Comparison of ENCODE assay signal across 19 cellular contexts in genomic region chr11:6328321-6328720, GRCh38.
"Had no signal": no experiment of that assay in that cellular context is flagged by ENCODE, and none has a peak within 500 bp of the region (broad histone marks: within the 10 kb centered on the region; RNA-seq: fewer than 3 reads in every experiment).

No MANE protein-coding gene starts in this region.

- H3K27ac ChIP-seq: breast epithelium, epithelial cell of prostate had no signal

- H3K27ac Mint-ChIP-seq: activated CD4-positive, alpha-beta T cell treated with anti-CD3 and anti-CD28 coated beads, Interleukin-2, amount 10 ng/mL, durations not matched to agents 7 days and 5 days; activated naive CD8-positive, alpha-beta T cell treated with anti-CD3 and anti-CD28 coated beads for 36 hours; activated T-helper 1 cell treated with anti-CD3 and anti-CD28 coated beads, Interleukin-12 subunit alpha, Interleukin-12 subunit beta, Interleukin-2, Interleukin-4 antibody, amounts not matched to agents 30 ng/mL and 10 ng/mL and 1 ng/mL, durations not matched to agents 14 hours and 24 hours and 36 hours; dendritic cell treated with granulocyte-macrophage colony-stimulating factor and Interleukin-4, amounts not matched to agents 40 ng/mL and 50 ng/mL, for 4 days; effector memory CD8-positive, alpha-beta T cell; natural killer cell treated with Interleukin-12 subunit alpha and Interleukin-12 subunit beta and Interleukin-15 and Interleukin-18, amount 100 ng/mL, for 72 hours had no signal

- ATAC-seq: effector memory CD8-positive, alpha-beta T cell; stimulated activated naive CD8-positive, alpha-beta T cell treated with anti-CD3 and anti-CD28 coated beads, Interleukin-15, Interleukin-2, amounts not matched to agents 100 U/mL and 50 U/mL, for 24 hours had no signal

- H3K4me3 Mint-ChIP-seq: activated CD4-positive, alpha-beta T cell treated with anti-CD3 and anti-CD28 coated beads, Interleukin-2, amount 10 ng/mL, durations not matched to agents 7 days and 5 days; activated naive CD8-positive, alpha-beta T cell treated with anti-CD3 and anti-CD28 coated beads for 36 hours; activated T-helper 1 cell treated with anti-CD3 and anti-CD28 coated beads, Interleukin-12 subunit alpha, Interleukin-12 subunit beta, Interleukin-2, Interleukin-4 antibody, amounts not matched to agents 30 ng/mL and 10 ng/mL and 1 ng/mL, durations not matched to agents 14 hours and 24 hours and 36 hours; dendritic cell treated with granulocyte-macrophage colony-stimulating factor and Interleukin-4, amounts not matched to agents 40 ng/mL and 50 ng/mL, for 4 days; effector memory CD8-positive, alpha-beta T cell; natural killer cell treated with Interleukin-12 subunit alpha and Interleukin-12 subunit beta and Interleukin-15 and Interleukin-18, amount 100 ng/mL, for 72 hours had no signal

- H3K9me3 ChIP-seq: breast epithelium had no signal

- DNase-seq: activated CD4-positive, alpha-beta T cell treated with anti-CD3 and anti-CD28 coated beads, Interleukin-2, amount 10 ng/mL, durations not matched to agents 7 days and 5 days; activated CD4-positive, CD25-positive, alpha-beta regulatory T cell; activated naive CD8-positive, alpha-beta T cell treated with anti-CD3 and anti-CD28 coated beads for 36 hours; cerebellar nuclear complex; effector memory CD8-positive, alpha-beta T cell; hippocampal formation; mesendoderm; posterior cingulate gyrus; stimulated activated CD4-positive, alpha-beta T cell treated with anti-CD3 and anti-CD28 coated beads, Interleukin-4, amount 100 ng/mL, for 24 hours; stimulated activated CD8-positive, alpha-beta memory T cell treated with anti-CD3 and anti-CD28 coated beads, Interleukin-4, amount 100 ng/mL, for 48 hours; stimulated activated naive CD8-positive, alpha-beta T cell treated with anti-CD3 and anti-CD28 coated beads, Interleukin-15, Interleukin-2, amounts not matched to agents 100 U/mL and 50 U/mL, for 24 hours; T-helper 2 cell; trophoblast cell had no signal

- H3K9me3 Mint-ChIP-seq: activated CD4-positive, alpha-beta T cell treated with anti-CD3 and anti-CD28 coated beads, Interleukin-2, amount 10 ng/mL, durations not matched to agents 7 days and 5 days; activated naive CD8-positive, alpha-beta T cell treated with anti-CD3 and anti-CD28 coated beads for 36 hours; activated T-helper 1 cell treated with anti-CD3 and anti-CD28 coated beads, Interleukin-12 subunit alpha, Interleukin-12 subunit beta, Interleukin-2, Interleukin-4 antibody, amounts not matched to agents 30 ng/mL and 10 ng/mL and 1 ng/mL, durations not matched to agents 14 hours and 24 hours and 36 hours; dendritic cell treated with granulocyte-macrophage colony-stimulating factor and Interleukin-4, amounts not matched to agents 40 ng/mL and 50 ng/mL, for 4 days; effector memory CD8-positive, alpha-beta T cell; natural killer cell treated with Interleukin-12 subunit alpha and Interleukin-12 subunit beta and Interleukin-15 and Interleukin-18, amount 100 ng/mL, for 72 hours had no signal

- H3K36me3 ChIP-seq: breast epithelium had no signal

- H3K4me1 Mint-ChIP-seq: activated CD4-positive, alpha-beta T cell treated with anti-CD3 and anti-CD28 coated beads, Interleukin-2, amount 10 ng/mL, durations not matched to agents 7 days and 5 days had no signal

- H3K4me1 ChIP-seq: breast epithelium had no signal

- H3K36me3 Mint-ChIP-seq: activated naive CD8-positive, alpha-beta T cell treated with anti-CD3 and anti-CD28 coated beads for 36 hours; natural killer cell treated with Interleukin-12 subunit alpha and Interleukin-12 subunit beta and Interleukin-15 and Interleukin-18, amount 100 ng/mL, for 72 hours had no signal

- H3K4me3 ChIP-seq: breast epithelium, skin epidermis had no signal

- H3K27me3 ChIP-seq: breast epithelium had no signal
